ENCODE assay signal across 1 cellular context in the genomic region with DNA sequence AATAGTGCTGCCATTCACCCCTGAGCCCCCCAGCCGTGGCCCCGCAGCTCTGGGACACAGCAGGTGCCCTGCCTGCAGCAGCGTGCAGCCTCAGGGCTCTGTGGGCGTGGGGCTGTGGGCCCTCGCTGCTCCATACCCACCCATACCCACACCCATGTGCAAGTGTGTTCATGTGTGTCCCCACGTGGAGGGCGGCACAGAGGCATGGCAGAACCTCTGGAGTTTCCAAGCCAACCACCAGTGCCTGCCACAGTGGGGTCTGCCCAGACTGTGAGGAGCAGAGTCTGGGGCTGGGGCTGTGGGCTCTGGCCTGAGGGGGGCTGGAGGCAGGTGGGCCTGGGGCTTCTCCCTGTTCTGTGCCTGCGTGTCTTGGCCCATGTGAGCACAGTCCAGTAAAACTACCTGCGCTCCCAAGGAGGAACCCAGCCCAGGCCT.
TF ChIP-seq lines count a peak whose summit lies in the region.

No MANE protein-coding gene starts in this region.

TF ChIP-seq in K562, 482 proteins besides CTCF, POLR2A, EP300 and RAD21:
- no peak for TF ChIP-seq MED1 (CRISPR knock-in tag; IDR thresholded peaks at IDR 0.05; ENCODE audit: borderline replicate concordance)
- peak; percentile 77 for TF ChIP-seq POLR2G (IDR thresholded peaks at IDR 0.05; ENCODE audit: low read depth, low read length)
- TF ChIP-seq, protein P1, sequence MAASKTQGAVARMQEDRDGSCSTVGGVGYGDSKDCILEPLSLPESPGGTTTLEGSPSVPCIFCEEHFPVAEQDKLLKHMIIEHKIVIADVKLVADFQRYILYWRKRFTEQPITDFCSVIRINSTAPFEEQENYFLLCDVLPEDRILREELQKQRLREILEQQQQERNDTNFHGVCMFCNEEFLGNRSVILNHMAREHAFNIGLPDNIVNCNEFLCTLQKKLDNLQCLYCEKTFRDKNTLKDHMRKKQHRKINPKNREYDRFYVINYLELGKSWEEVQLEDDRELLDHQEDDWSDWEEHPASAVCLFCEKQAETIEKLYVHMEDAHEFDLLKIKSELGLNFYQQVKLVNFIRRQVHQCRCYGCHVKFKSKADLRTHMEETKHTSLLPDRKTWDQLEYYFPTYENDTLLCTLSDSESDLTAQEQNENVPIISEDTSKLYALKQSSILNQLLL (CRISPR knock-in tag; IDR thresholded peaks at IDR 0.05; ENCODE audit: borderline replicate concordance) = no peak
- TF ChIP-seq SAFB (IDR thresholded peaks at IDR 0.05; ENCODE audit: borderline replicate concordance, low read depth, low read length) = no peak
- TF ChIP-seq XRCC3 (IDR thresholded peaks at IDR 0.05) = no peak
- TF ChIP-seq, protein P2, sequence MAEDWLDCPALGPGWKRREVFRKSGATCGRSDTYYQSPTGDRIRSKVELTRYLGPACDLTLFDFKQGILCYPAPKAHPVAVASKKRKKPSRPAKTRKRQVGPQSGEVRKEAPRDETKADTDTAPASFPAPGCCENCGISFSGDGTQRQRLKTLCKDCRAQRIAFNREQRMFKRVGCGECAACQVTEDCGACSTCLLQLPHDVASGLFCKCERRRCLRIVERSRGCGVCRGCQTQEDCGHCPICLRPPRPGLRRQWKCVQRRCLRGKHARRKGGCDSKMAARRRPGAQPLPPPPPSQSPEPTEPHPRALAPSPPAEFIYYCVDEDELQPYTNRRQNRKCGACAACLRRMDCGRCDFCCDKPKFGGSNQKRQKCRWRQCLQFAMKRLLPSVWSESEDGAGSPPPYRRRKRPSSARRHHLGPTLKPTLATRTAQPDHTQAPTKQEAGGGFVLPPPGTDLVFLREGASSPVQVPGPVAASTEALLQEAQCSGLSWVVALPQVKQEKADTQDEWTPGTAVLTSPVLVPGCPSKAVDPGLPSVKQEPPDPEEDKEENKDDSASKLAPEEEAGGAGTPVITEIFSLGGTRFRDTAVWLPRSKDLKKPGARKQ (CRISPR knock-in tag; IDR thresholded peaks at IDR 0.05) = no peak
- no peak for TF ChIP-seq KLF1 (tag; IDR thresholded peaks at IDR 0.05)
- TF ChIP-seq ZNF695 (CRISPR knock-in tag; IDR thresholded peaks at IDR 0.05) = no peak
- TF ChIP-seq, protein P3, sequence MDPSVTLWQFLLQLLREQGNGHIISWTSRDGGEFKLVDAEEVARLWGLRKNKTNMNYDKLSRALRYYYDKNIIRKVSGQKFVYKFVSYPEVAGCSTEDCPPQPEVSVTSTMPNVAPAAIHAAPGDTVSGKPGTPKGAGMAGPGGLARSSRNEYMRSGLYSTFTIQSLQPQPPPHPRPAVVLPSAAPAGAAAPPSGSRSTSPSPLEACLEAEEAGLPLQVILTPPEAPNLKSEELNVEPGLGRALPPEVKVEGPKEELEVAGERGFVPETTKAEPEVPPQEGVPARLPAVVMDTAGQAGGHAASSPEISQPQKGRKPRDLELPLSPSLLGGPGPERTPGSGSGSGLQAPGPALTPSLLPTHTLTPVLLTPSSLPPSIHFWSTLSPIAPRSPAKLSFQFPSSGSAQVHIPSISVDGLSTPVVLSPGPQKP (CRISPR knock-in tag; IDR thresholded peaks at IDR 0.05) = no peak
- TF ChIP-seq NR1H2 (CRISPR knock-in tag; IDR thresholded peaks at IDR 0.05) = no peak
- TF ChIP-seq ZNF146 (CRISPR knock-in tag; IDR thresholded peaks at IDR 0.05; ENCODE audit: unreplicated experiment) = no peak
- TF ChIP-seq GTF2F1 (IDR thresholded peaks at IDR 0.05; ENCODE audit: low read depth, low read length) = no peak
- no peak for TF ChIP-seq ZNF253 (CRISPR knock-in tag; conservative IDR thresholded peaks at IDR 0.05)
- TF ChIP-seq ETV6 (IDR thresholded peaks at IDR 0.05; ENCODE audit: borderline replicate concordance in 1 of 2, low read depth in 2 of 2, low read length in 1 of 2) = no peak
- TF ChIP-seq ETV6 (CRISPR knock-in tag; IDR thresholded peaks at IDR 0.05; ENCODE audit: borderline replicate concordance) = no peak
- TF ChIP-seq RBM22 (IDR thresholded peaks at IDR 0.05; ENCODE audit: low read depth, low read length, poor library complexity, severe bottlenecking) = peak; percentile 64
- no peak for TF ChIP-seq RFX7 (CRISPR knock-in tag; IDR thresholded peaks at IDR 0.05)
- no peak for TF ChIP-seq BRCA1 (IDR thresholded peaks at IDR 0.05)
- TF ChIP-seq BRCA1 (CRISPR knock-in tag; IDR thresholded peaks at IDR 0.05) = no peak
- TF ChIP-seq POLR2AphosphoS2 (IDR thresholded peaks at IDR 0.05; ENCODE audit: low read length) = peak; percentile 27; the same call in 1 of the 2 replicates
- TF ChIP-seq, protein P4, sequence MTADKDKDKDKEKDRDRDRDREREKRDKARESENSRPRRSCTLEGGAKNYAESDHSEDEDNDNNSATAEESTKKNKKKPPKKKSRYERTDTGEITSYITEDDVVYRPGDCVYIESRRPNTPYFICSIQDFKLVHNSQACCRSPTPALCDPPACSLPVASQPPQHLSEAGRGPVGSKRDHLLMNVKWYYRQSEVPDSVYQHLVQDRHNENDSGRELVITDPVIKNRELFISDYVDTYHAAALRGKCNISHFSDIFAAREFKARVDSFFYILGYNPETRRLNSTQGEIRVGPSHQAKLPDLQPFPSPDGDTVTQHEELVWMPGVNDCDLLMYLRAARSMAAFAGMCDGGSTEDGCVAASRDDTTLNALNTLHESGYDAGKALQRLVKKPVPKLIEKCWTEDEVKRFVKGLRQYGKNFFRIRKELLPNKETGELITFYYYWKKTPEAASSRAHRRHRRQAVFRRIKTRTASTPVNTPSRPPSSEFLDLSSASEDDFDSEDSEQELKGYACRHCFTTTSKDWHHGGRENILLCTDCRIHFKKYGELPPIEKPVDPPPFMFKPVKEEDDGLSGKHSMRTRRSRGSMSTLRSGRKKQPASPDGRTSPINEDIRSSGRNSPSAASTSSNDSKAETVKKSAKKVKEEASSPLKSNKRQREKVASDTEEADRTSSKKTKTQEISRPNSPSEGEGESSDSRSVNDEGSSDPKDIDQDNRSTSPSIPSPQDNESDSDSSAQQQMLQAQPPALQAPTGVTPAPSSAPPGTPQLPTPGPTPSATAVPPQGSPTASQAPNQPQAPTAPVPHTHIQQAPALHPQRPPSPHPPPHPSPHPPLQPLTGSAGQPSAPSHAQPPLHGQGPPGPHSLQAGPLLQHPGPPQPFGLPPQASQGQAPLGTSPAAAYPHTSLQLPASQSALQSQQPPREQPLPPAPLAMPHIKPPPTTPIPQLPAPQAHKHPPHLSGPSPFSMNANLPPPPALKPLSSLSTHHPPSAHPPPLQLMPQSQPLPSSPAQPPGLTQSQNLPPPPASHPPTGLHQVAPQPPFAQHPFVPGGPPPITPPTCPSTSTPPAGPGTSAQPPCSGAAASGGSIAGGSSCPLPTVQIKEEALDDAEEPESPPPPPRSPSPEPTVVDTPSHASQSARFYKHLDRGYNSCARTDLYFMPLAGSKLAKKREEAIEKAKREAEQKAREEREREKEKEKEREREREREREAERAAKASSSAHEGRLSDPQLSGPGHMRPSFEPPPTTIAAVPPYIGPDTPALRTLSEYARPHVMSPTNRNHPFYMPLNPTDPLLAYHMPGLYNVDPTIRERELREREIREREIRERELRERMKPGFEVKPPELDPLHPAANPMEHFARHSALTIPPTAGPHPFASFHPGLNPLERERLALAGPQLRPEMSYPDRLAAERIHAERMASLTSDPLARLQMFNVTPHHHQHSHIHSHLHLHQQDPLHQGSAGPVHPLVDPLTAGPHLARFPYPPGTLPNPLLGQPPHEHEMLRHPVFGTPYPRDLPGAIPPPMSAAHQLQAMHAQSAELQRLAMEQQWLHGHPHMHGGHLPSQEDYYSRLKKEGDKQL (CRISPR knock-in tag; IDR thresholded peaks at IDR 0.05; ENCODE audit: borderline replicate concordance) = no peak
- TF ChIP-seq SUPT5H (IDR thresholded peaks at IDR 0.05) = peak; percentile 12; the same call in 1 of the 2 replicates
- TF ChIP-seq ZNF311 (CRISPR knock-in tag; IDR thresholded peaks at IDR 0.05) = no peak
- no peak for TF ChIP-seq PHB2 (IDR thresholded peaks at IDR 0.05; ENCODE audit: low read depth)
- TF ChIP-seq, protein P5, sequence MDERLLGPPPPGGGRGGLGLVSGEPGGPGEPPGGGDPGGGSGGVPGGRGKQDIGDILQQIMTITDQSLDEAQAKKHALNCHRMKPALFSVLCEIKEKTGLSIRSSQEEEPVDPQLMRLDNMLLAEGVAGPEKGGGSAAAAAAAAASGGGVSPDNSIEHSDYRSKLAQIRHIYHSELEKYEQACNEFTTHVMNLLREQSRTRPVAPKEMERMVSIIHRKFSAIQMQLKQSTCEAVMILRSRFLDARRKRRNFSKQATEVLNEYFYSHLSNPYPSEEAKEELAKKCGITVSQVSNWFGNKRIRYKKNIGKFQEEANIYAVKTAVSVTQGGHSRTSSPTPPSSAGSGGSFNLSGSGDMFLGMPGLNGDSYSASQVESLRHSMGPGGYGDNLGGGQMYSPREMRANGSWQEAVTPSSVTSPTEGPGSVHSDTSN (CRISPR knock-in tag; IDR thresholded peaks at IDR 0.05; ENCODE audit: low read depth) = no peak
- TF ChIP-seq, protein P5 (tag; conservative IDR thresholded peaks at IDR 0.05; ENCODE audit: low read depth) = no peak
- no peak for TF ChIP-seq YBX1 (IDR thresholded peaks at IDR 0.05)
- TF ChIP-seq CEBPG (CRISPR knock-in tag; IDR thresholded peaks at IDR 0.05) = no peak
- TF ChIP-seq CEBPG (tag; conservative IDR thresholded peaks at IDR 0.05 in 1 of 2, IDR thresholded peaks at IDR 0.05 in 1 of 2) = no peak
- no peak for TF ChIP-seq NCOA2 (IDR thresholded peaks at IDR 0.05; ENCODE audit: partially characterized antibody in 2 of 2)
- TF ChIP-seq, protein P6, sequence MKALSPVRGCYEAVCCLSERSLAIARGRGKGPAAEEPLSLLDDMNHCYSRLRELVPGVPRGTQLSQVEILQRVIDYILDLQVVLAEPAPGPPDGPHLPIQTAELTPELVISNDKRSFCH (CRISPR knock-in tag; IDR thresholded peaks at IDR 0.05) = no peak
- TF ChIP-seq, protein P6 (tag; IDR thresholded peaks at IDR 0.05) = no peak
TF ChIP-seq in K562: peak in this region for 4.
